ENCODE assay signal across 12 cellular contexts in genomic region chr15:100764778-100765457, GRCh38.
DNase-seq lines count a peak whose midpoint lies in the region; ATAC-seq and TF ChIP-seq lines count a peak whose summit lies in the region.
"Had no signal": no experiment of that assay in that cellular context is flagged by ENCODE, and none has a peak within 500 bp of the region (broad histone marks: within the 10 kb centered on the region; RNA-seq: fewer than 3 reads in every experiment).

No MANE protein-coding gene starts in this region.

- peak; percentile 26 for DNase-seq in DMS79 treated with DMSO at 0.1 percent for 48 hours (lab: John Stamatoyannopoulos, UW)
- DNase-seq in NCI-H1417 (lab: John Stamatoyannopoulos, UW) = peak; percentile 62 to 87 (median 62)
- DNase-seq in dedifferentiated amniotic fluid mesenchymal stem cell (ENCODE audit: extremely low spot score) = peak; percentile 42
- peak; percentile 95 for DNase-seq in osteoblast (ENCODE audit: insufficient read length, low spot score, missing footprints)
- no peak for DNase-seq in RKO (ENCODE audit: low spot score)
- DNase-seq in middle frontal gyrus (ENCODE audit: extremely low spot score, low spot score) = no peak
- no peak for DNase-seq in activated CD4-positive, CD25-positive, alpha-beta regulatory T cell treated with anti-CD3 and anti-CD28 coated beads, Interleukin-2, amount 50 U/mL, for 72 hours
- DNase-seq: activated CD4-positive, CD25-positive, alpha-beta regulatory T cell; H9; RPMI8226 had no signal

- H2AFZ ChIP-seq in osteoblast (ENCODE audit: low read length) = peak overlapping the region; percentile 80

- no peaks in the 10 kb centered on the region for H4K20me1 ChIP-seq in osteoblast (ENCODE audit: insufficient read depth, low read length)

- no peak for TF ChIP-seq CTCF in osteoblast (IDR thresholded peaks at IDR 0.05; ENCODE audit: extremely low read depth, low read depth, low read length)

- no peaks in the 10 kb centered on the region for H3K27me3 ChIP-seq in osteoblast (ENCODE audit: insufficient read depth, low read length)

- H3K36me3 ChIP-seq in osteoblast (ENCODE audit: insufficient read depth, low read length) = no peaks in the 10 kb centered on the region

- H3K4me2 ChIP-seq in osteoblast (ENCODE audit: insufficient read depth, low read length) = peak overlapping the region; percentile 51

- no peak overlapping the region for H3K4me3 ChIP-seq in osteoblast (ENCODE audit: insufficient read depth, low read length)

- no peaks in the 10 kb centered on the region for H3K9me3 ChIP-seq in osteoblast (ENCODE audit: low read depth, low read length)

- no peak for ATAC-seq in GM21737 (IDR thresholded peaks at IDR 0.05; ENCODE audit: unreplicated experiment)

- peaks cover 31% of the 10 kb centered on the region for H3K4me1 ChIP-seq in osteoblast (ENCODE audit: insufficient read depth, low read length)

- no peak overlapping the region for H3K27ac ChIP-seq in osteoblast (ENCODE audit: low read depth, low read length)
- H3K27ac ChIP-seq: epithelial cell of prostate had no signal

- H3K79me2 ChIP-seq in osteoblast (ENCODE audit: insufficient read depth, low read length) = no peaks in the 10 kb centered on the region

Comparison
In these comparisons a context has a peak if more than half of its experiments do, and no peak if none do; other contexts are left out.
1. DNase-seq: peak in DMS79 treated with DMSO at 0.1 percent for 48 hours (single experiment), NCI-H1417 (3 of 3), dedifferentiated amniotic fluid mesenchymal stem cell (single experiment) and osteoblast (single experiment); none in RKO (single experiment), middle frontal gyrus (single experiment) and activated CD4-positive, CD25-positive, alpha-beta regulatory T cell treated with anti-CD3 and anti-CD28 coated beads, Interleukin-2, amount 50 U/mL, for 72 hours (single experiment).